21 cellular contexts compared by ENCODE assay signal in the genomic region with DNA sequence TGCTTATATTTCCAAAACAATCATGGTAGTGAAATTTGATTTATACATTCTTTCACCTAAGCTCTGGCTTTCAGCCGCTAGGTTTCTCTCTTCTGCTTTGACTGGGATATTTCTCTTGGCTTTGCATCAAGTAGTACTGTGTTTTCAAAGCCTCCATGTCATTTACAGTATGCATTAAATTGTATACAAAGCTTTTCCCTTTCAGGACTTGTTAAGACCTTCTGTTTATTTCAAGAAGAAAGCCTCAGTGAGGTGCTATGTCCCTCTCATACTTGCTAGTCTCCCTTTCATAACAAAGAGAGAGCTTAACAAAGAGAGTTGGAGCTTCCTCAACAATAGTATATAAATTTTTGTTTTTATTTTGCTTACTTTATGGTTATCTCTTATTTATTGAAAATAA.
DNase-seq lines count a peak whose midpoint lies in the region; ATAC-seq and TF ChIP-seq lines count a peak whose summit lies in the region.
"Had no signal": no experiment of that assay in that cellular context is flagged by ENCODE, and none has a peak within 500 bp of the region (broad histone marks: within the 10 kb centered on the region; RNA-seq: fewer than 3 reads in every experiment).

No MANE protein-coding gene starts in this region.

- H3K9me3 ChIP-seq in HUES48 (ENCODE audit: control insufficient read depth, insufficient read depth, low read length), result no peaks in the 10 kb centered on the region
- H3K9me3 ChIP-seq in neural progenitor cell (ENCODE audit: low read depth), result no peaks in the 10 kb centered on the region
- H3K9me3 ChIP-seq: BE2C had no signal

- H3K4me2 ChIP-seq in neural progenitor cell, result no peak overlapping the region

- peak overlapping the region; percentile 61 for H2AFZ ChIP-seq in neural progenitor cell (replicated peaks)
- H2AFZ ChIP-seq: GM23248 had no signal

- H3K27ac Mint-ChIP-seq in WTC11, result no peak overlapping the region
- no peak overlapping the region for H3K27ac Mint-ChIP-seq in neural progenitor cell
- H3K27ac Mint-ChIP-seq: CD4-positive, CD25-positive, alpha-beta regulatory T cell; CD8-positive, alpha-beta memory T cell; HFFc6 had no signal

- H3K4me3 ChIP-seq in HUES48 (ENCODE audit: low read depth, low read length), result no peak overlapping the region
- H3K4me3 ChIP-seq in neural progenitor cell, result no peak overlapping the region
- H3K4me3 ChIP-seq: GM12878, GM23248 had no signal

- peaks cover 26% of the 10 kb centered on the region for H3K4me1 Mint-ChIP-seq in WTC11
- no peaks in the 10 kb centered on the region for H3K4me1 Mint-ChIP-seq in neural progenitor cell
- H3K4me1 Mint-ChIP-seq: CD4-positive, CD25-positive, alpha-beta regulatory T cell; CD8-positive, alpha-beta memory T cell had no signal

- no peak overlapping the region for H3K4me3 Mint-ChIP-seq in WTC11
- H3K4me3 Mint-ChIP-seq in neural progenitor cell, result no peak overlapping the region
- H3K4me3 Mint-ChIP-seq: CD4-positive, CD25-positive, alpha-beta regulatory T cell; CD8-positive, alpha-beta memory T cell; HFFc6 had no signal

- CTCF ChIA-PET in WTC11 (lab: Charles Lee), result interaction anchor here (0.6 to 1.7 kb wide), 13 partner anchors 9 to 354 kb away, joined by 3 to 8 read pairs (median 4); no protein-coding TSS in a partner anchor

- H3F3A ChIP-seq in neural progenitor cell (ENCODE audit: low read depth), result peaks cover 6% of the 10 kb centered on the region

- ATAC-seq in WTC11, result 0 out of 2 replicates have a peak, but pooled peaks have one; percentile 29
- no peak for ATAC-seq in GM19395 (IDR thresholded peaks at IDR 0.05; ENCODE audit: unreplicated experiment)
- ATAC-seq: GM12878, HCT116 had no signal

- H3K27me3 ChIP-seq in HUES48 (ENCODE audit: control insufficient read depth, insufficient read depth, low read length), result no peaks in the 10 kb centered on the region
- H3K27me3 ChIP-seq in neural progenitor cell, result no peaks in the 10 kb centered on the region
- H3K27me3 ChIP-seq: BE2C had no signal

- TF ChIP-seq CTCF in WTC11 (IDR thresholded peaks at IDR 0.05), result no peak
- TF ChIP-seq CTCF in neural progenitor cell (IDR thresholded peaks at IDR 0.05), result no peak

- DNase-seq in WTC11 (ENCODE audit: low spot score), result no peak
- peak; percentile 43 to 45 for DNase-seq in dermis microvascular lymphatic vessel endothelial cell (ENCODE audit: low read depth in 2 of 2)
- DNase-seq in neural progenitor cell (ENCODE audit: low spot score), result no peak
- no peak for DNase-seq in SKM-1 treated with dmso at 0.1 percent for 144 hours (lab: John Stamatoyannopoulos, UW; ENCODE audit: unreplicated experiment)
- no peak for DNase-seq in NCI-H2171 (lab: John Stamatoyannopoulos, UW)
- DNase-seq: ACHN; BE2C; C1 segment of cervical spinal cord; CD4-positive, CD25-positive, alpha-beta regulatory T cell; CD8-positive, alpha-beta memory T cell; COR-L47; DMS 273 treated with DMSO at 0.1 percent for 48 hours; DMS53; DND-41; EL; GM23248; HFFc6 had no signal

- H3K27ac ChIP-seq in HUES48 (ENCODE audit: low read depth, low read length) (peak overlapping the region; percentile 16), neural progenitor cell (no peak overlapping the region)
- H3K27ac ChIP-seq: GM23248 had no signal

- H3K4me1 ChIP-seq in HUES48 (ENCODE audit: control insufficient read depth, insufficient read depth, low read length) (peaks cover 24% of the 10 kb centered on the region), neural progenitor cell (peaks cover 9% of the 10 kb centered on the region)

- H3K36me3 ChIP-seq in HUES48 (ENCODE audit: control insufficient read depth, insufficient read depth, low read length) (no peaks in the 10 kb centered on the region), neural progenitor cell (no peaks in the 10 kb centered on the region)
- H3K36me3 ChIP-seq: BE2C had no signal

- no peaks in the 10 kb centered on the region for H4K20me1 ChIP-seq in neural progenitor cell (ENCODE audit: low read depth)

- H3K9me3 Mint-ChIP-seq in WTC11 (peaks cover 18% of the 10 kb centered on the region), neural progenitor cell (no peaks in the 10 kb centered on the region)
- H3K9me3 Mint-ChIP-seq: CD4-positive, CD25-positive, alpha-beta regulatory T cell; CD8-positive, alpha-beta memory T cell; HFFc6 had no signal

- peaks cover 3% of the 10 kb centered on the region; the same call in 1 of the 2 replicates for H3K27me3 Mint-ChIP-seq in WTC11 (ENCODE audit: low read depth)
- peaks cover 4% of the 10 kb centered on the region for H3K27me3 Mint-ChIP-seq in neural progenitor cell (ENCODE audit: insufficient read depth, low read depth)

- H3K36me3 Mint-ChIP-seq in WTC11, result peaks cover 10% of the 10 kb centered on the region; the same call in 1 of the 2 replicates
- no peaks in the 10 kb centered on the region for H3K36me3 Mint-ChIP-seq in neural progenitor cell
- H3K36me3 Mint-ChIP-seq: CD4-positive, CD25-positive, alpha-beta regulatory T cell; CD8-positive, alpha-beta memory T cell had no signal

- POLR2A ChIA-PET in WTC11 (lab: Charles Lee), result interaction anchor here (0.7 to 1.4 kb wide), 2 partner anchors 100 to 397 kb away, joined by 4 to 6 read pairs; no protein-coding TSS in a partner anchor

- no peak overlapping the region for H3K9ac ChIP-seq in HUES48 (ENCODE audit: low read depth, low read length)
- H3K9ac ChIP-seq in neural progenitor cell, result no peak overlapping the region
- H3K9ac ChIP-seq: GM23248 had no signal

- no peaks in the 10 kb centered on the region for H3K79me2 ChIP-seq in neural progenitor cell (ENCODE audit: low read depth)

TF ChIP-seq in WTC11, 78 proteins besides CTCF, POLR2A, EP300 and RAD21:
- TF ChIP-seq, protein P1, sequence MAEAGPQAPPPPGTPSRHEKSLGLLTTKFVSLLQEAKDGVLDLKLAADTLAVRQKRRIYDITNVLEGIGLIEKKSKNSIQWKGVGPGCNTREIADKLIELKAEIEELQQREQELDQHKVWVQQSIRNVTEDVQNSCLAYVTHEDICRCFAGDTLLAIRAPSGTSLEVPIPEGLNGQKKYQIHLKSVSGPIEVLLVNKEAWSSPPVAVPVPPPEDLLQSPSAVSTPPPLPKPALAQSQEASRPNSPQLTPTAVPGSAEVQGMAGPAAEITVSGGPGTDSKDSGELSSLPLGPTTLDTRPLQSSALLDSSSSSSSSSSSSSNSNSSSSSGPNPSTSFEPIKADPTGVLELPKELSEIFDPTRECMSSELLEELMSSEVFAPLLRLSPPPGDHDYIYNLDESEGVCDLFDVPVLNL (CRISPR knock-in tag; IDR thresholded peaks at IDR 0.05; ENCODE audit: borderline replicate concordance, low read depth), result no peak
- TF ChIP-seq FOXJ3 (CRISPR knock-in tag; IDR thresholded peaks at IDR 0.05; ENCODE audit: borderline replicate concordance) (no peak), HMGA2 (CRISPR knock-in tag; IDR thresholded peaks at IDR 0.05) (no peak), ZNF138 (CRISPR knock-in tag; conservative IDR thresholded peaks at IDR 0.05) (no peak)
- TF ChIP-seq, protein P2, sequence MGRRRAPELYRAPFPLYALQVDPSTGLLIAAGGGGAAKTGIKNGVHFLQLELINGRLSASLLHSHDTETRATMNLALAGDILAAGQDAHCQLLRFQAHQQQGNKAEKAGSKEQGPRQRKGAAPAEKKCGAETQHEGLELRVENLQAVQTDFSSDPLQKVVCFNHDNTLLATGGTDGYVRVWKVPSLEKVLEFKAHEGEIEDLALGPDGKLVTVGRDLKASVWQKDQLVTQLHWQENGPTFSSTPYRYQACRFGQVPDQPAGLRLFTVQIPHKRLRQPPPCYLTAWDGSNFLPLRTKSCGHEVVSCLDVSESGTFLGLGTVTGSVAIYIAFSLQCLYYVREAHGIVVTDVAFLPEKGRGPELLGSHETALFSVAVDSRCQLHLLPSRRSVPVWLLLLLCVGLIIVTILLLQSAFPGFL (CRISPR knock-in tag; IDR thresholded peaks at IDR 0.05; ENCODE audit: borderline replicate concordance), result no peak

Comparison
In these comparisons a context has a peak if more than half of its experiments do, and no peak if none do; other contexts are left out.
1. DNase-seq: peak in dermis microvascular lymphatic vessel endothelial cell (2 of 2); none in WTC11 (single experiment), neural progenitor cell (single experiment), SKM-1 treated with dmso at 0.1 percent for 144 hours (single experiment) and NCI-H2171 (single experiment).